ENCODE assay signal across 16 cellular contexts in genomic region chr5:36666986-36667385, GRCh38.
"Had no signal": no experiment of that assay in that cellular context is flagged by ENCODE, and none has a peak within 500 bp of the region (broad histone marks: within the 10 kb centered on the region; RNA-seq: fewer than 3 reads in every experiment).

No MANE protein-coding gene starts in this region.

- H3K4me1 Mint-ChIP-seq: activated CD4-positive, alpha-beta T cell treated with anti-CD3 and anti-CD28 coated beads, Interleukin-2, amount 10 ng/mL, durations not matched to agents 7 days and 5 days; activated naive CD8-positive, alpha-beta T cell treated with anti-CD3 and anti-CD28 coated beads for 36 hours; immature natural killer cell had no signal

- H3K9me3 Mint-ChIP-seq: activated CD4-positive, alpha-beta T cell treated with anti-CD3 and anti-CD28 coated beads, Interleukin-2, amount 10 ng/mL, durations not matched to agents 7 days and 5 days; activated naive CD8-positive, alpha-beta T cell treated with anti-CD3 and anti-CD28 coated beads for 36 hours; immature natural killer cell had no signal

- DNase-seq: activated CD4-positive, alpha-beta T cell treated with anti-CD3 and anti-CD28 coated beads, Interleukin-2, amount 10 ng/mL, durations not matched to agents 7 days and 5 days; activated CD4-positive, CD25-positive, alpha-beta regulatory T cell; activated CD8-positive, alpha-beta memory T cell treated with anti-CD3 and anti-CD28 coated beads for 24 hours; activated naive CD8-positive, alpha-beta T cell treated with anti-CD3 and anti-CD28 coated beads for 36 hours; amygdala; brain microvascular endothelial cell; cortex of kidney; effector memory CD4-positive, alpha-beta T cell; foreskin fibroblast; immature natural killer cell; left cardiac atrium; lower lobe of right lung; ovary; stimulated activated CD4-positive, alpha-beta T cell treated with anti-CD3 and anti-CD28 coated beads, Interleukin-12 subunit alpha, Interleukin-12 subunit beta, amount 100 ng/mL, for 4 hours; stimulated activated CD4-positive, alpha-beta T cell treated with anti-CD3 and anti-CD28 coated beads, Interleukin-2, amount 100 ng/mL, for 24 hours; uterus had no signal

- H3K4me3 ChIP-seq: lower lobe of right lung, ovary, uterus had no signal

- H3K27me3 ChIP-seq: brain microvascular endothelial cell, ovary, uterus had no signal

- H3K27ac ChIP-seq: brain microvascular endothelial cell, lower lobe of right lung, ovary, uterus had no signal

- H3K36me3 ChIP-seq: brain microvascular endothelial cell, lower lobe of right lung, ovary, uterus had no signal

- H3K4me3 Mint-ChIP-seq: activated CD4-positive, alpha-beta T cell treated with anti-CD3 and anti-CD28 coated beads, Interleukin-2, amount 10 ng/mL, durations not matched to agents 7 days and 5 days; activated naive CD8-positive, alpha-beta T cell treated with anti-CD3 and anti-CD28 coated beads for 36 hours; immature natural killer cell had no signal

- H3K27ac Mint-ChIP-seq: activated CD4-positive, alpha-beta T cell treated with anti-CD3 and anti-CD28 coated beads, Interleukin-2, amount 10 ng/mL, durations not matched to agents 7 days and 5 days; activated naive CD8-positive, alpha-beta T cell treated with anti-CD3 and anti-CD28 coated beads for 36 hours; immature natural killer cell had no signal

- H3K36me3 Mint-ChIP-seq: activated naive CD8-positive, alpha-beta T cell treated with anti-CD3 and anti-CD28 coated beads for 36 hours; immature natural killer cell had no signal

- H3K4me1 ChIP-seq: lower lobe of right lung, uterus had no signal

- H3K9me3 ChIP-seq: lower lobe of right lung, ovary, uterus had no signal
